Comparison of ENCODE assay signal across 1 cellular context in the genomic region with DNA sequence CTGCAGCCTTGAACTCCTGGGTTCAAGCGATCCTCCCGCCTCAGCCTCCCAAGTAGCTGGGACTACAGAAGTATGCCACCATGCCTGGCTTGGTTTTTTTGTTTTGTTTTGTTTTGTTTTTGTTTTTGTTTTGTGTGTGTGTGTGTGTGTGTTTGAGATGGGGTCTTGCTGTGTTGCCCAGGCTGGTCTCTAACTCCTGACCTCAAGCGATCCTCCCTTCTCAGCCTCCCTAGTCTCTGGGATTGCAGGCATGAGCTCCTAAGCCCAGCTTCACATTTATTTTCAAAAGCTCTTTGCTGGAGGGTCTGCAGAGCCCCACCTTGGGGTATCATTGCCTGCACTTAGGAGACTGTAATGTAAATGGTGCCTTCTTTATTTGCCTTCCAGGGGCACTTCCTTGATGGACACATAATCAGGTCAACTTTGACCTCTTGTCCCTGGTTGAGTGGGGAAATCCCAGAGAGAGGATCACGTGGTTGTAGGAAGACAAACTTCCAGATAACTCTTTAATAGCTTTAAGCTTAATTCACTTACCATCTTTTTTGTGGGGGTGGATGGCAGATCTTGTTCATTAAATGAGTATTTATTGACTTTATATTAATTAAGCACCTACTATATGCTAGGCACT.
TF ChIP-seq lines count a peak whose summit lies in the region.

No MANE protein-coding gene starts in this region.

TF ChIP-seq in HepG2, 621 proteins besides CTCF, POLR2A, EP300 and RAD21 (continued from another document and continues in another):
- TF ChIP-seq, protein P1, sequence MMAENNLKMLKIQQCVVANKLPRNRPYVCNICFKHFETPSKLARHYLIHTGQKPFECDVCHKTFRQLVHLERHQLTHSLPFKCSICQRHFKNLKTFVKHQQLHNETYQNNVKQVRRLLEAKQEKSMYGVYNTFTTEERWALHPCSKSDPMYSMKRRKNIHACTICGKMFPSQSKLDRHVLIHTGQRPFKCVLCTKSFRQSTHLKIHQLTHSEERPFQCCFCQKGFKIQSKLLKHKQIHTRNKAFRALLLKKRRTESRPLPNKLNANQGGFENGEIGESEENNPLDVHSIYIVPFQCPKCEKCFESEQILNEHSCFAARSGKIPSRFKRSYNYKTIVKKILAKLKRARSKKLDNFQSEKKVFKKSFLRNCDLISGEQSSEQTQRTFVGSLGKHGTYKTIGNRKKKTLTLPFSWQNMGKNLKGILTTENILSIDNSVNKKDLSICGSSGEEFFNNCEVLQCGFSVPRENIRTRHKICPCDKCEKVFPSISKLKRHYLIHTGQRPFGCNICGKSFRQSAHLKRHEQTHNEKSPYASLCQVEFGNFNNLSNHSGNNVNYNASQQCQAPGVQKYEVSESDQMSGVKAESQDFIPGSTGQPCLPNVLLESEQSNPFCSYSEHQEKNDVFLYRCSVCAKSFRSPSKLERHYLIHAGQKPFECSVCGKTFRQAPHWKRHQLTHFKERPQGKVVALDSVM (CRISPR knock-in tag; IDR thresholded peaks at IDR 0.05), result peak; percentile 93
- 0 out of 2 replicates have a peak, but pooled peaks have one; percentile 12 for TF ChIP-seq KDM1A (CRISPR knock-in tag; IDR thresholded peaks at IDR 0.05)
- no peak for TF ChIP-seq PRPF4 (IDR thresholded peaks at IDR 0.05; ENCODE audit: low read depth, low read length, poor library complexity, severe bottlenecking)
- TF ChIP-seq, protein P2, sequence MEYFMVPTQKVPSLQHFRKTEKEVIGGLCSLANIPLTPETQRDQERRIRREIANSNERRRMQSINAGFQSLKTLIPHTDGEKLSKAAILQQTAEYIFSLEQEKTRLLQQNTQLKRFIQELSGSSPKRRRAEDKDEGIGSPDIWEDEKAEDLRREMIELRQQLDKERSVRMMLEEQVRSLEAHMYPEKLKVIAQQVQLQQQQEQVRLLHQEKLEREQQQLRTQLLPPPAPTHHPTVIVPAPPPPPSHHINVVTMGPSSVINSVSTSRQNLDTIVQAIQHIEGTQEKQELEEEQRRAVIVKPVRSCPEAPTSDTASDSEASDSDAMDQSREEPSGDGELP (IDR thresholded peaks at IDR 0.05; ENCODE audit: borderline replicate concordance, low read depth), result no peak
- TF ChIP-seq SUZ12 (IDR thresholded peaks at IDR 0.05; ENCODE audit: low read depth, low read length), result no peak
- TF ChIP-seq, protein P3, sequence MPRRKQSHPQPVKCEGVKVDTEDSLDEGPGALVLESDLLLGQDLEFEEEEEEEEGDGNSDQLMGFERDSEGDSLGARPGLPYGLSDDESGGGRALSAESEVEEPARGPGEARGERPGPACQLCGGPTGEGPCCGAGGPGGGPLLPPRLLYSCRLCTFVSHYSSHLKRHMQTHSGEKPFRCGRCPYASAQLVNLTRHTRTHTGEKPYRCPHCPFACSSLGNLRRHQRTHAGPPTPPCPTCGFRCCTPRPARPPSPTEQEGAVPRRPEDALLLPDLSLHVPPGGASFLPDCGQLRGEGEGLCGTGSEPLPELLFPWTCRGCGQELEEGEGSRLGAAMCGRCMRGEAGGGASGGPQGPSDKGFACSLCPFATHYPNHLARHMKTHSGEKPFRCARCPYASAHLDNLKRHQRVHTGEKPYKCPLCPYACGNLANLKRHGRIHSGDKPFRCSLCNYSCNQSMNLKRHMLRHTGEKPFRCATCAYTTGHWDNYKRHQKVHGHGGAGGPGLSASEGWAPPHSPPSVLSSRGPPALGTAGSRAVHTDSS (CRISPR knock-in tag; conservative IDR thresholded peaks at IDR 0.05), result no peak
- no peak for TF ChIP-seq GLI4 (CRISPR knock-in tag; IDR thresholded peaks at IDR 0.05; ENCODE audit: borderline replicate concordance)
- no peak for TF ChIP-seq MTF2 (CRISPR knock-in tag; IDR thresholded peaks at IDR 0.05; ENCODE audit: borderline replicate concordance)
- TF ChIP-seq TSC22D2 (CRISPR knock-in tag; IDR thresholded peaks at IDR 0.05; ENCODE audit: borderline replicate concordance), result no peak
- TF ChIP-seq, protein P4, sequence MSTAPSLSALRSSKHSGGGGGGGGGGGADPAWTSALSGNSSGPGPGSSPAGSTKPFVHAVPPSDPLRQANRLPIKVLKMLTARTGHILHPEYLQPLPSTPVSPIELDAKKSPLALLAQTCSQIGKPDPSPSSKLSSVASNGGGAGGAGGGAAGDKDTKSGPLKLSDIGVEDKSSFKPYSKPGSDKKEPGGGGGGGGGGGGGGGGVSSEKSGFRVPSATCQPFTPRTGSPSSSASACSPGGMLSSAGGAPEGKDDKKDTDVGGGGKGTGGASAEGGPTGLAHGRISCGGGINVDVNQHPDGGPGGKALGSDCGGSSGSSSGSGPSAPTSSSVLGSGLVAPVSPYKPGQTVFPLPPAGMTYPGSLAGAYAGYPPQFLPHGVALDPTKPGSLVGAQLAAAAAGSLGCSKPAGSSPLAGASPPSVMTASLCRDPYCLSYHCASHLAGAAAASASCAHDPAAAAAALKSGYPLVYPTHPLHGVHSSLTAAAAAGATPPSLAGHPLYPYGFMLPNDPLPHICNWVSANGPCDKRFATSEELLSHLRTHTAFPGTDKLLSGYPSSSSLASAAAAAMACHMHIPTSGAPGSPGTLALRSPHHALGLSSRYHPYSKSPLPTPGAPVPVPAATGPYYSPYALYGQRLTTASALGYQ (CRISPR knock-in tag; IDR thresholded peaks at IDR 0.05), result no peak
- TF ChIP-seq ZNF781 (CRISPR knock-in tag; IDR thresholded peaks at IDR 0.05; ENCODE audit: borderline replicate concordance, not compliant biosample characterization), result no peak
- TF ChIP-seq ZNF777 (CRISPR knock-in tag; IDR thresholded peaks at IDR 0.05), result no peak
- TF ChIP-seq NKX3-1 (CRISPR knock-in tag; IDR thresholded peaks at IDR 0.05), result no peak
- TF ChIP-seq MIXL1 (CRISPR knock-in tag; IDR thresholded peaks at IDR 0.05), result 0 out of 2 replicates have a peak, but pooled peaks have one; percentile 12
- TF ChIP-seq, protein P5, sequence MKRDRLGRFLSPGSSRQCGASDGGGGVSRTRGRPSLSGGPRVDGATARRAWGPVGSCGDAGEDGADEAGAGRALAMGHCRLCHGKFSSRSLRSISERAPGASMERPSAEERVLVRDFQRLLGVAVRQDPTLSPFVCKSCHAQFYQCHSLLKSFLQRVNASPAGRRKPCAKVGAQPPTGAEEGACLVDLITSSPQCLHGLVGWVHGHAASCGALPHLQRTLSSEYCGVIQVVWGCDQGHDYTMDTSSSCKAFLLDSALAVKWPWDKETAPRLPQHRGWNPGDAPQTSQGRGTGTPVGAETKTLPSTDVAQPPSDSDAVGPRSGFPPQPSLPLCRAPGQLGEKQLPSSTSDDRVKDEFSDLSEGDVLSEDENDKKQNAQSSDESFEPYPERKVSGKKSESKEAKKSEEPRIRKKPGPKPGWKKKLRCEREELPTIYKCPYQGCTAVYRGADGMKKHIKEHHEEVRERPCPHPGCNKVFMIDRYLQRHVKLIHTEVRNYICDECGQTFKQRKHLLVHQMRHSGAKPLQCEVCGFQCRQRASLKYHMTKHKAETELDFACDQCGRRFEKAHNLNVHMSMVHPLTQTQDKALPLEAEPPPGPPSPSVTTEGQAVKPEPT (CRISPR knock-in tag; IDR thresholded peaks at IDR 0.05; ENCODE audit: low read depth), result no peak
- TF ChIP-seq, protein P6, sequence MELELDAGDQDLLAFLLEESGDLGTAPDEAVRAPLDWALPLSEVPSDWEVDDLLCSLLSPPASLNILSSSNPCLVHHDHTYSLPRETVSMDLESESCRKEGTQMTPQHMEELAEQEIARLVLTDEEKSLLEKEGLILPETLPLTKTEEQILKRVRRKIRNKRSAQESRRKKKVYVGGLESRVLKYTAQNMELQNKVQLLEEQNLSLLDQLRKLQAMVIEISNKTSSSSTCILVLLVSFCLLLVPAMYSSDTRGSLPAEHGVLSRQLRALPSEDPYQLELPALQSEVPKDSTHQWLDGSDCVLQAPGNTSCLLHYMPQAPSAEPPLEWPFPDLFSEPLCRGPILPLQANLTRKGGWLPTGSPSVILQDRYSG (CRISPR knock-in tag; IDR thresholded peaks at IDR 0.05), result no peak
- no peak for TF ChIP-seq CREB1 (IDR thresholded peaks at IDR 0.05)
- no peak for TF ChIP-seq CREB1 (CRISPR knock-in tag; IDR thresholded peaks at IDR 0.05)
- TF ChIP-seq KLF11 (CRISPR knock-in tag; IDR thresholded peaks at IDR 0.05), result no peak
- TF ChIP-seq ZEB1 (IDR thresholded peaks at IDR 0.05; ENCODE audit: insufficient replicate concordance, low read depth), result no peak
- no peak for TF ChIP-seq ZNF460 (CRISPR knock-in tag; IDR thresholded peaks at IDR 0.05; ENCODE audit: borderline replicate concordance)
- 0 out of 2 replicates have a peak, but pooled peaks have one; percentile 14 for TF ChIP-seq GATAD2A (CRISPR knock-in tag; IDR thresholded peaks at IDR 0.05)
- TF ChIP-seq, protein P7, sequence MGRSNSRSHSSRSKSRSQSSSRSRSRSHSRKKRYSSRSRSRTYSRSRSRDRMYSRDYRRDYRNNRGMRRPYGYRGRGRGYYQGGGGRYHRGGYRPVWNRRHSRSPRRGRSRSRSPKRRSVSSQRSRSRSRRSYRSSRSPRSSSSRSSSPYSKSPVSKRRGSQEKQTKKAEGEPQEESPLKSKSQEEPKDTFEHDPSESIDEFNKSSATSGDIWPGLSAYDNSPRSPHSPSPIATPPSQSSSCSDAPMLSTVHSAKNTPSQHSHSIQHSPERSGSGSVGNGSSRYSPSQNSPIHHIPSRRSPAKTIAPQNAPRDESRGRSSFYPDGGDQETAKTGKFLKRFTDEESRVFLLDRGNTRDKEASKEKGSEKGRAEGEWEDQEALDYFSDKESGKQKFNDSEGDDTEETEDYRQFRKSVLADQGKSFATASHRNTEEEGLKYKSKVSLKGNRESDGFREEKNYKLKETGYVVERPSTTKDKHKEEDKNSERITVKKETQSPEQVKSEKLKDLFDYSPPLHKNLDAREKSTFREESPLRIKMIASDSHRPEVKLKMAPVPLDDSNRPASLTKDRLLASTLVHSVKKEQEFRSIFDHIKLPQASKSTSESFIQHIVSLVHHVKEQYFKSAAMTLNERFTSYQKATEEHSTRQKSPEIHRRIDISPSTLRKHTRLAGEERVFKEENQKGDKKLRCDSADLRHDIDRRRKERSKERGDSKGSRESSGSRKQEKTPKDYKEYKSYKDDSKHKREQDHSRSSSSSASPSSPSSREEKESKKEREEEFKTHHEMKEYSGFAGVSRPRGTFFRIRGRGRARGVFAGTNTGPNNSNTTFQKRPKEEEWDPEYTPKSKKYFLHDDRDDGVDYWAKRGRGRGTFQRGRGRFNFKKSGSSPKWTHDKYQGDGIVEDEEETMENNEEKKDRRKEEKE (IDR thresholded peaks at IDR 0.05), result no peak
- TF ChIP-seq RARA (CRISPR knock-in tag; IDR thresholded peaks at IDR 0.05), result peak; percentile 22; the same call in 1 of the 2 replicates
- TF ChIP-seq ZFX (CRISPR knock-in tag; IDR thresholded peaks at IDR 0.05; ENCODE audit: low read depth), result no peak
- no peak for TF ChIP-seq NFE2L2 (IDR thresholded peaks at IDR 0.05; ENCODE audit: low read length)
- TF ChIP-seq CREM (IDR thresholded peaks at IDR 0.05), result peak; percentile 21; the same call in 1 of the 2 replicates
- TF ChIP-seq CREM (CRISPR knock-in tag; IDR thresholded peaks at IDR 0.05), result no peak
- no peak for TF ChIP-seq HNRNPLL (IDR thresholded peaks at IDR 0.05; ENCODE audit: low read depth, low read length, poor library complexity, severe bottlenecking)
- no peak for TF ChIP-seq ZNF292 (CRISPR knock-in tag; IDR thresholded peaks at IDR 0.05; ENCODE audit: borderline replicate concordance, low read depth)
- TF ChIP-seq RFXAP (CRISPR knock-in tag; IDR thresholded peaks at IDR 0.05; ENCODE audit: borderline replicate concordance), result no peak
- TF ChIP-seq, protein P8, sequence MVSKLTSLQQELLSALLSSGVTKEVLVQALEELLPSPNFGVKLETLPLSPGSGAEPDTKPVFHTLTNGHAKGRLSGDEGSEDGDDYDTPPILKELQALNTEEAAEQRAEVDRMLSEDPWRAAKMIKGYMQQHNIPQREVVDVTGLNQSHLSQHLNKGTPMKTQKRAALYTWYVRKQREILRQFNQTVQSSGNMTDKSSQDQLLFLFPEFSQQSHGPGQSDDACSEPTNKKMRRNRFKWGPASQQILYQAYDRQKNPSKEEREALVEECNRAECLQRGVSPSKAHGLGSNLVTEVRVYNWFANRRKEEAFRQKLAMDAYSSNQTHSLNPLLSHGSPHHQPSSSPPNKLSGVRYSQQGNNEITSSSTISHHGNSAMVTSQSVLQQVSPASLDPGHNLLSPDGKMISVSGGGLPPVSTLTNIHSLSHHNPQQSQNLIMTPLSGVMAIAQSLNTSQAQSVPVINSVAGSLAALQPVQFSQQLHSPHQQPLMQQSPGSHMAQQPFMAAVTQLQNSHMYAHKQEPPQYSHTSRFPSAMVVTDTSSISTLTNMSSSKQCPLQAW (CRISPR knock-in tag; IDR thresholded peaks at IDR 0.05), result no peak
- TF ChIP-seq, protein P9, sequence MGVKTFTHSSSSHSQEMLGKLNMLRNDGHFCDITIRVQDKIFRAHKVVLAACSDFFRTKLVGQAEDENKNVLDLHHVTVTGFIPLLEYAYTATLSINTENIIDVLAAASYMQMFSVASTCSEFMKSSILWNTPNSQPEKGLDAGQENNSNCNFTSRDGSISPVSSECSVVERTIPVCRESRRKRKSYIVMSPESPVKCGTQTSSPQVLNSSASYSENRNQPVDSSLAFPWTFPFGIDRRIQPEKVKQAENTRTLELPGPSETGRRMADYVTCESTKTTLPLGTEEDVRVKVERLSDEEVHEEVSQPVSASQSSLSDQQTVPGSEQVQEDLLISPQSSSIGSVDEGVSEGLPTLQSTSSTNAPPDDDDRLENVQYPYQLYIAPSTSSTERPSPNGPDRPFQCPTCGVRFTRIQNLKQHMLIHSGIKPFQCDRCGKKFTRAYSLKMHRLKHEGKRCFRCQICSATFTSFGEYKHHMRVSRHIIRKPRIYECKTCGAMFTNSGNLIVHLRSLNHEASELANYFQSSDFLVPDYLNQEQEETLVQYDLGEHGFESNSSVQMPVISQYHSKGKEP (CRISPR knock-in tag; IDR thresholded peaks at IDR 0.05), result no peak
- TF ChIP-seq PTBP1 (IDR thresholded peaks at IDR 0.05; ENCODE audit: low read depth, low read length, poor library complexity, severe bottlenecking), result no peak
- no peak for TF ChIP-seq PHB2 (IDR thresholded peaks at IDR 0.05; ENCODE audit: partially characterized antibody)
- TF ChIP-seq ESRRA (CRISPR knock-in tag; IDR thresholded peaks at IDR 0.05; ENCODE audit: low read depth), result no peak
- peak; percentile 97 for TF ChIP-seq ZNF121 (CRISPR knock-in tag; IDR thresholded peaks at IDR 0.05)
- TF ChIP-seq, protein P10, sequence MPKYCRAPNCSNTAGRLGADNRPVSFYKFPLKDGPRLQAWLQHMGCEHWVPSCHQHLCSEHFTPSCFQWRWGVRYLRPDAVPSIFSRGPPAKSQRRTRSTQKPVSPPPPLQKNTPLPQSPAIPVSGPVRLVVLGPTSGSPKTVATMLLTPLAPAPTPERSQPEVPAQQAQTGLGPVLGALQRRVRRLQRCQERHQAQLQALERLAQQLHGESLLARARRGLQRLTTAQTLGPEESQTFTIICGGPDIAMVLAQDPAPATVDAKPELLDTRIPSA (CRISPR knock-in tag; IDR thresholded peaks at IDR 0.05; ENCODE audit: borderline replicate concordance), result no peak
- TF ChIP-seq ZMYM3 (CRISPR knock-in tag; IDR thresholded peaks at IDR 0.05), result peak; percentile 77
- TF ChIP-seq NR2F1 (CRISPR knock-in tag; IDR thresholded peaks at IDR 0.05), result 0 out of 4 replicates have a peak, but pooled peaks of 1 of the 2 experiments have one; percentile 9
- TF ChIP-seq PAF1 (CRISPR knock-in tag; IDR thresholded peaks at IDR 0.05), result no peak
- TF ChIP-seq ZNF746 (CRISPR knock-in tag; IDR thresholded peaks at IDR 0.05), result no peak
- TF ChIP-seq ARHGAP35 (CRISPR knock-in tag; IDR thresholded peaks at IDR 0.05; ENCODE audit: borderline replicate concordance), result no peak
- TF ChIP-seq RCOR2 (CRISPR knock-in tag; IDR thresholded peaks at IDR 0.05), result no peak
- TF ChIP-seq, protein P11, sequence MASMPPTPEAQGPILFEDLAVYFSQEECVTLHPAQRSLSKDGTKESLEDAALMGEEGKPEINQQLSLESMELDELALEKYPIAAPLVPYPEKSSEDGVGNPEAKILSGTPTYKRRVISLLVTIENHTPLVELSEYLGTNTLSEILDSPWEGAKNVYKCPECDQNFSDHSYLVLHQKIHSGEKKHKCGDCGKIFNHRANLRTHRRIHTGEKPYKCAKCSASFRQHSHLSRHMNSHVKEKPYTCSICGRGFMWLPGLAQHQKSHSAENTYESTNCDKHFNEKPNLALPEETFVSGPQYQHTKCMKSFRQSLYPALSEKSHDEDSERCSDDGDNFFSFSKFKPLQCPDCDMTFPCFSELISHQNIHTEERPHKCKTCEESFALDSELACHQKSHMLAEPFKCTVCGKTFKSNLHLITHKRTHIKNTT (CRISPR knock-in tag; IDR thresholded peaks at IDR 0.05), result no peak
- TF ChIP-seq TRIM24 (CRISPR knock-in tag; IDR thresholded peaks at IDR 0.05), result no peak
